ENCODE assay signal across 1 cellular context in the genomic region with DNA sequence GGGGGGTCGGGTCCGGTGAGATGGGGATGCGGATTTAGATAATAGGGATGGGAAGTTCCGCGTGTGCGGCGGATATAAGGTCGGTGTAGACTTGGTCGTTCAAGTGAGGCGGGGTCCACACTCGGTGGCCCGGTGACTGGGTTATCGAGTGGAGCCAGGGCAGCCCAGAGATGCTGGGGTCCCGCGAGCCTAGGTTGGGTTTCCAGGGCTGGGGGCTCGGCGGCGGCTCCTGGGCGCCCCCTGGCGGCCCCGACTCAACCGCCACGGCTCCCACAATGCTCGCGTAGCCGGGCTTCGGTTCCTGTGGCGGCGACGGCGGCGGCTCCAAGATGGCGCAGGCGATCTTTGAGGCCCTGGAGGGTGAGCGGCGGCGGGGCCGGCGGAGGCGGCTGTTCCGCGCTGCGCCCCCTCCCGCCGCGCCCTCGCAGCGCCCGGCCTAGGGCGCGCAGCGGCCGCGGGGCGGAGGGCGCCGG.
TF ChIP-seq lines count a peak whose summit lies in the region.

A gene (plus strand): TSS at position 304 of the 473 bp plus-strand sequence. CDS start 26 bp downstream, at position 330.

TF ChIP-seq in HepG2, 621 proteins besides CTCF, POLR2A, EP300 and RAD21 (continued from another document and continues in another):
- TF ChIP-seq, protein P1, sequence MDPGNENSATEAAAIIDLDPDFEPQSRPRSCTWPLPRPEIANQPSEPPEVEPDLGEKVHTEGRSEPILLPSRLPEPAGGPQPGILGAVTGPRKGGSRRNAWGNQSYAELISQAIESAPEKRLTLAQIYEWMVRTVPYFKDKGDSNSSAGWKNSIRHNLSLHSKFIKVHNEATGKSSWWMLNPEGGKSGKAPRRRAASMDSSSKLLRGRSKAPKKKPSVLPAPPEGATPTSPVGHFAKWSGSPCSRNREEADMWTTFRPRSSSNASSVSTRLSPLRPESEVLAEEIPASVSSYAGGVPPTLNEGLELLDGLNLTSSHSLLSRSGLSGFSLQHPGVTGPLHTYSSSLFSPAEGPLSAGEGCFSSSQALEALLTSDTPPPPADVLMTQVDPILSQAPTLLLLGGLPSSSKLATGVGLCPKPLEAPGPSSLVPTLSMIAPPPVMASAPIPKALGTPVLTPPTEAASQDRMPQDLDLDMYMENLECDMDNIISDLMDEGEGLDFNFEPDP (CRISPR knock-in tag; conservative IDR thresholded peaks at IDR 0.05) = no peak
- TF ChIP-seq, protein P2, sequence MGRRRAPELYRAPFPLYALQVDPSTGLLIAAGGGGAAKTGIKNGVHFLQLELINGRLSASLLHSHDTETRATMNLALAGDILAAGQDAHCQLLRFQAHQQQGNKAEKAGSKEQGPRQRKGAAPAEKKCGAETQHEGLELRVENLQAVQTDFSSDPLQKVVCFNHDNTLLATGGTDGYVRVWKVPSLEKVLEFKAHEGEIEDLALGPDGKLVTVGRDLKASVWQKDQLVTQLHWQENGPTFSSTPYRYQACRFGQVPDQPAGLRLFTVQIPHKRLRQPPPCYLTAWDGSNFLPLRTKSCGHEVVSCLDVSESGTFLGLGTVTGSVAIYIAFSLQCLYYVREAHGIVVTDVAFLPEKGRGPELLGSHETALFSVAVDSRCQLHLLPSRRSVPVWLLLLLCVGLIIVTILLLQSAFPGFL (CRISPR knock-in tag; IDR thresholded peaks at IDR 0.05) = 0 out of 2 replicates have a peak, but pooled peaks have one; percentile 74
- TF ChIP-seq, protein P3, sequence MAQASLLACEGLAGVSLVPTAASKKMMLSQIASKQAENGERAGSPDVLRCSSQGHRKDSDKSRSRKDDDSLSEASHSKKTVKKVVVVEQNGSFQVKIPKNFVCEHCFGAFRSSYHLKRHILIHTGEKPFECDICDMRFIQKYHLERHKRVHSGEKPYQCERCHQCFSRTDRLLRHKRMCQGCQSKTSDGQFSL (CRISPR knock-in tag; IDR thresholded peaks at IDR 0.05) = no peak
- 0 out of 2 replicates have a peak, but pooled peaks have one; percentile 46 for TF ChIP-seq KLF11 (CRISPR knock-in tag; IDR thresholded peaks at IDR 0.05)
- TF ChIP-seq, protein P4, sequence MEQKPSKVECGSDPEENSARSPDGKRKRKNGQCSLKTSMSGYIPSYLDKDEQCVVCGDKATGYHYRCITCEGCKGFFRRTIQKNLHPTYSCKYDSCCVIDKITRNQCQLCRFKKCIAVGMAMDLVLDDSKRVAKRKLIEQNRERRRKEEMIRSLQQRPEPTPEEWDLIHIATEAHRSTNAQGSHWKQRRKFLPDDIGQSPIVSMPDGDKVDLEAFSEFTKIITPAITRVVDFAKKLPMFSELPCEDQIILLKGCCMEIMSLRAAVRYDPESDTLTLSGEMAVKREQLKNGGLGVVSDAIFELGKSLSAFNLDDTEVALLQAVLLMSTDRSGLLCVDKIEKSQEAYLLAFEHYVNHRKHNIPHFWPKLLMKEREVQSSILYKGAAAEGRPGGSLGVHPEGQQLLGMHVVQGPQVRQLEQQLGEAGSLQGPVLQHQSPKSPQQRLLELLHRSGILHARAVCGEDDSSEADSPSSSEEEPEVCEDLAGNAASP (CRISPR knock-in tag; IDR thresholded peaks at IDR 0.05; ENCODE audit: borderline replicate concordance) = peak; percentile 65; the same call in 1 of the 2 replicates
- TF ChIP-seq ATRX (CRISPR knock-in tag; IDR thresholded peaks at IDR 0.05; ENCODE audit: borderline replicate concordance) = no peak
- peak; percentile 46 for TF ChIP-seq PITX1 (CRISPR knock-in tag; IDR thresholded peaks at IDR 0.05)
- no peak for TF ChIP-seq FLYWCH1 (CRISPR knock-in tag; IDR thresholded peaks at IDR 0.05)
- TF ChIP-seq AGO2 (optimal IDR thresholded peaks at IDR 0.05; ENCODE audit: low read depth, low read length) = no peak
- TF ChIP-seq XBP1 (CRISPR knock-in tag; IDR thresholded peaks at IDR 0.05) = no peak
- peak; percentile 26; the same call in 1 of the 2 replicates for TF ChIP-seq WIZ (CRISPR knock-in tag; IDR thresholded peaks at IDR 0.05)
- TF ChIP-seq MBD4 (IDR thresholded peaks at IDR 0.05; ENCODE audit: borderline replicate concordance, low read length) = no peak
- TF ChIP-seq ZNF354B (CRISPR knock-in tag; IDR thresholded peaks at IDR 0.05) = no peak
- TF ChIP-seq RBAK (CRISPR knock-in tag; IDR thresholded peaks at IDR 0.05) = 0 out of 2 replicates have a peak, but pooled peaks have one; percentile 27
- TF ChIP-seq ARID2 (CRISPR knock-in tag; IDR thresholded peaks at IDR 0.05; ENCODE audit: borderline replicate concordance) = no peak
- TF ChIP-seq, protein P5, sequence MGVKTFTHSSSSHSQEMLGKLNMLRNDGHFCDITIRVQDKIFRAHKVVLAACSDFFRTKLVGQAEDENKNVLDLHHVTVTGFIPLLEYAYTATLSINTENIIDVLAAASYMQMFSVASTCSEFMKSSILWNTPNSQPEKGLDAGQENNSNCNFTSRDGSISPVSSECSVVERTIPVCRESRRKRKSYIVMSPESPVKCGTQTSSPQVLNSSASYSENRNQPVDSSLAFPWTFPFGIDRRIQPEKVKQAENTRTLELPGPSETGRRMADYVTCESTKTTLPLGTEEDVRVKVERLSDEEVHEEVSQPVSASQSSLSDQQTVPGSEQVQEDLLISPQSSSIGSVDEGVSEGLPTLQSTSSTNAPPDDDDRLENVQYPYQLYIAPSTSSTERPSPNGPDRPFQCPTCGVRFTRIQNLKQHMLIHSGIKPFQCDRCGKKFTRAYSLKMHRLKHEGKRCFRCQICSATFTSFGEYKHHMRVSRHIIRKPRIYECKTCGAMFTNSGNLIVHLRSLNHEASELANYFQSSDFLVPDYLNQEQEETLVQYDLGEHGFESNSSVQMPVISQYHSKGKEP (CRISPR knock-in tag; IDR thresholded peaks at IDR 0.05) = no peak
- TF ChIP-seq ZNF264 (CRISPR knock-in tag; IDR thresholded peaks at IDR 0.05) = peak; percentile 42
- TF ChIP-seq ATAD3A (CRISPR knock-in tag; IDR thresholded peaks at IDR 0.05) = no peak
- no peak for TF ChIP-seq CAMTA2 (CRISPR knock-in tag; IDR thresholded peaks at IDR 0.05; ENCODE audit: borderline replicate concordance)
- TF ChIP-seq SRY (CRISPR knock-in tag; IDR thresholded peaks at IDR 0.05) = no peak; the same call in 1 of the 2 replicates
- peak; percentile 58; the same call in 1 of the 2 replicates for TF ChIP-seq KMT2A (CRISPR knock-in tag; IDR thresholded peaks at IDR 0.05)
- TF ChIP-seq, protein P6, sequence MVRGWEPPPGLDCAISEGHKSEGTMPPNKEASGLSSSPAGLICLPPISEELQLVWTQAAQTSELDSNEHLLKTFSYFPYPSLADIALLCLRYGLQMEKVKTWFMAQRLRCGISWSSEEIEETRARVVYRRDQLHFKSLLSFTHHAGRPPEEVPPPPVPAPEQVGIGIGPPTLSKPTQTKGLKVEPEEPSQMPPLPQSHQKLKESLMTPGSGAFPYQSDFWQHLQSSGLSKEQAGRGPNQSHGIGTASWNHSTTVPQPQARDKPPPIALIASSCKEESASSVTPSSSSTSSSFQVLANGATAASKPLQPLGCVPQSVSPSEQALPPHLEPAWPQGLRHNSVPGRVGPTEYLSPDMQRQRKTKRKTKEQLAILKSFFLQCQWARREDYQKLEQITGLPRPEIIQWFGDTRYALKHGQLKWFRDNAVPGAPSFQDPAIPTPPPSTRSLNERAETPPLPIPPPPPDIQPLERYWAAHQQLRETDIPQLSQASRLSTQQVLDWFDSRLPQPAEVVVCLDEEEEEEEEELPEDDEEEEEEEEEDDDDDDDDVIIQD (CRISPR knock-in tag; IDR thresholded peaks at IDR 0.05; ENCODE audit: low read depth) = peak; percentile 66; the same call in 1 of the 2 replicates
- TF ChIP-seq ZIK1 (CRISPR knock-in tag; IDR thresholded peaks at IDR 0.05; ENCODE audit: borderline replicate concordance, low read depth) = no peak
- TF ChIP-seq MED13 (CRISPR knock-in tag; IDR thresholded peaks at IDR 0.05) = peak; percentile 19; the same call in 1 of the 2 replicates
- TF ChIP-seq, protein P7, sequence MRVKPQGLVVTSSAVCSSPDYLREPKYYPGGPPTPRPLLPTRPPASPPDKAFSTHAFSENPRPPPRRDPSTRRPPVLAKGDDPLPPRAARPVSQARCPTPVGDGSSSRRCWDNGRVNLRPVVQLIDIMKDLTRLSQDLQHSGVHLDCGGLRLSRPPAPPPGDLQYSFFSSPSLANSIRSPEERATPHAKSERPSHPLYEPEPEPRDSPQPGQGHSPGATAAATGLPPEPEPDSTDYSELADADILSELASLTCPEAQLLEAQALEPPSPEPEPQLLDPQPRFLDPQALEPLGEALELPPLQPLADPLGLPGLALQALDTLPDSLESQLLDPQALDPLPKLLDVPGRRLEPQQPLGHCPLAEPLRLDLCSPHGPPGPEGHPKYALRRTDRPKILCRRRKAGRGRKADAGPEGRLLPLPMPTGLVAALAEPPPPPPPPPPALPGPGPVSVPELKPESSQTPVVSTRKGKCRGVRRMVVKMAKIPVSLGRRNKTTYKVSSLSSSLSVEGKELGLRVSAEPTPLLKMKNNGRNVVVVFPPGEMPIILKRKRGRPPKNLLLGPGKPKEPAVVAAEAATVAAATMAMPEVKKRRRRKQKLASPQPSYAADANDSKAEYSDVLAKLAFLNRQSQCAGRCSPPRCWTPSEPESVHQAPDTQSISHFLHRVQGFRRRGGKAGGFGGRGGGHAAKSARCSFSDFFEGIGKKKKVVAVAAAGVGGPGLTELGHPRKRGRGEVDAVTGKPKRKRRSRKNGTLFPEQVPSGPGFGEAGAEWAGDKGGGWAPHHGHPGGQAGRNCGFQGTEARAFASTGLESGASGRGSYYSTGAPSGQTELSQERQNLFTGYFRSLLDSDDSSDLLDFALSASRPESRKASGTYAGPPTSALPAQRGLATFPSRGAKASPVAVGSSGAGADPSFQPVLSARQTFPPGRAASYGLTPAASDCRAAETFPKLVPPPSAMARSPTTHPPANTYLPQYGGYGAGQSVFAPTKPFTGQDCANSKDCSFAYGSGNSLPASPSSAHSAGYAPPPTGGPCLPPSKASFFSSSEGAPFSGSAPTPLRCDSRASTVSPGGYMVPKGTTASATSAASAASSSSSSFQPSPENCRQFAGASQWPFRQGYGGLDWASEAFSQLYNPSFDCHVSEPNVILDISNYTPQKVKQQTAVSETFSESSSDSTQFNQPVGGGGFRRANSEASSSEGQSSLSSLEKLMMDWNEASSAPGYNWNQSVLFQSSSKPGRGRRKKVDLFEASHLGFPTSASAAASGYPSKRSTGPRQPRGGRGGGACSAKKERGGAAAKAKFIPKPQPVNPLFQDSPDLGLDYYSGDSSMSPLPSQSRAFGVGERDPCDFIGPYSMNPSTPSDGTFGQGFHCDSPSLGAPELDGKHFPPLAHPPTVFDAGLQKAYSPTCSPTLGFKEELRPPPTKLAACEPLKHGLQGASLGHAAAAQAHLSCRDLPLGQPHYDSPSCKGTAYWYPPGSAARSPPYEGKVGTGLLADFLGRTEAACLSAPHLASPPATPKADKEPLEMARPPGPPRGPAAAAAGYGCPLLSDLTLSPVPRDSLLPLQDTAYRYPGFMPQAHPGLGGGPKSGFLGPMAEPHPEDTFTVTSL (CRISPR knock-in tag; IDR thresholded peaks at IDR 0.05; ENCODE audit: borderline replicate concordance) = no peak
- TF ChIP-seq ZNF121 (CRISPR knock-in tag; IDR thresholded peaks at IDR 0.05) = no peak
- peak; percentile 9; the same call in 1 of the 2 replicates for TF ChIP-seq ELF3 (CRISPR knock-in tag; IDR thresholded peaks at IDR 0.05)
- TF ChIP-seq ZNF883 (CRISPR knock-in tag; IDR thresholded peaks at IDR 0.05; ENCODE audit: not compliant biosample characterization) = no peak
- TF ChIP-seq ZMAT3 (CRISPR knock-in tag; conservative IDR thresholded peaks at IDR 0.05) = no peak
- no peak for TF ChIP-seq HIVEP1 (CRISPR knock-in tag; IDR thresholded peaks at IDR 0.05)
- peak; percentile 79 for TF ChIP-seq RXRA (CRISPR knock-in tag; IDR thresholded peaks at IDR 0.05)
- TF ChIP-seq KAT2B (IDR thresholded peaks at IDR 0.05; ENCODE audit: borderline replicate concordance, low read depth, low read length) = no peak
- no peak for TF ChIP-seq ZNF33A (CRISPR knock-in tag; IDR thresholded peaks at IDR 0.05; ENCODE audit: borderline replicate concordance)
- no peak for TF ChIP-seq ZFP36L2 (CRISPR knock-in tag; IDR thresholded peaks at IDR 0.05)
- no peak for TF ChIP-seq MAFK (conservative IDR thresholded peaks at IDR 0.05 in 1 of 2, IDR thresholded peaks at IDR 0.05 in 1 of 2; ENCODE audit: low read length in 2 of 2)
- no peak for TF ChIP-seq ZNF652 (CRISPR knock-in tag; IDR thresholded peaks at IDR 0.05; ENCODE audit: borderline replicate concordance, low read depth)
- TF ChIP-seq, protein P8, sequence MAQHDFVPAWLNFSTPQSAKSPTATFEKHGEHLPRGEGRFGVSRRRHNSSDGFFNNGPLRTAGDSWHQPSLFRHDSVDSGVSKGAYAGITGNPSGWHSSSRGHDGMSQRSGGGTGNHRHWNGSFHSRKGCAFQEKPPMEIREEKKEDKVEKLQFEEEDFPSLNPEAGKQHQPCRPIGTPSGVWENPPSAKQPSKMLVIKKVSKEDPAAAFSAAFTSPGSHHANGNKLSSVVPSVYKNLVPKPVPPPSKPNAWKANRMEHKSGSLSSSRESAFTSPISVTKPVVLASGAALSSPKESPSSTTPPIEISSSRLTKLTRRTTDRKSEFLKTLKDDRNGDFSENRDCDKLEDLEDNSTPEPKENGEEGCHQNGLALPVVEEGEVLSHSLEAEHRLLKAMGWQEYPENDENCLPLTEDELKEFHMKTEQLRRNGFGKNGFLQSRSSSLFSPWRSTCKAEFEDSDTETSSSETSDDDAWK (CRISPR knock-in tag; IDR thresholded peaks at IDR 0.05) = no peak
- TF ChIP-seq, protein P9, sequence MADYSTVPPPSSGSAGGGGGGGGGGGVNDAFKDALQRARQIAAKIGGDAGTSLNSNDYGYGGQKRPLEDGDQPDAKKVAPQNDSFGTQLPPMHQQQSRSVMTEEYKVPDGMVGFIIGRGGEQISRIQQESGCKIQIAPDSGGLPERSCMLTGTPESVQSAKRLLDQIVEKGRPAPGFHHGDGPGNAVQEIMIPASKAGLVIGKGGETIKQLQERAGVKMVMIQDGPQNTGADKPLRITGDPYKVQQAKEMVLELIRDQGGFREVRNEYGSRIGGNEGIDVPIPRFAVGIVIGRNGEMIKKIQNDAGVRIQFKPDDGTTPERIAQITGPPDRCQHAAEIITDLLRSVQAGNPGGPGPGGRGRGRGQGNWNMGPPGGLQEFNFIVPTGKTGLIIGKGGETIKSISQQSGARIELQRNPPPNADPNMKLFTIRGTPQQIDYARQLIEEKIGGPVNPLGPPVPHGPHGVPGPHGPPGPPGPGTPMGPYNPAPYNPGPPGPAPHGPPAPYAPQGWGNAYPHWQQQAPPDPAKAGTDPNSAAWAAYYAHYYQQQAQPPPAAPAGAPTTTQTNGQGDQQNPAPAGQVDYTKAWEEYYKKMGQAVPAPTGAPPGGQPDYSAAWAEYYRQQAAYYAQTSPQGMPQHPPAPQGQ (CRISPR knock-in tag; IDR thresholded peaks at IDR 0.05; ENCODE audit: borderline replicate concordance) = no peak
- TF ChIP-seq, protein P10, sequence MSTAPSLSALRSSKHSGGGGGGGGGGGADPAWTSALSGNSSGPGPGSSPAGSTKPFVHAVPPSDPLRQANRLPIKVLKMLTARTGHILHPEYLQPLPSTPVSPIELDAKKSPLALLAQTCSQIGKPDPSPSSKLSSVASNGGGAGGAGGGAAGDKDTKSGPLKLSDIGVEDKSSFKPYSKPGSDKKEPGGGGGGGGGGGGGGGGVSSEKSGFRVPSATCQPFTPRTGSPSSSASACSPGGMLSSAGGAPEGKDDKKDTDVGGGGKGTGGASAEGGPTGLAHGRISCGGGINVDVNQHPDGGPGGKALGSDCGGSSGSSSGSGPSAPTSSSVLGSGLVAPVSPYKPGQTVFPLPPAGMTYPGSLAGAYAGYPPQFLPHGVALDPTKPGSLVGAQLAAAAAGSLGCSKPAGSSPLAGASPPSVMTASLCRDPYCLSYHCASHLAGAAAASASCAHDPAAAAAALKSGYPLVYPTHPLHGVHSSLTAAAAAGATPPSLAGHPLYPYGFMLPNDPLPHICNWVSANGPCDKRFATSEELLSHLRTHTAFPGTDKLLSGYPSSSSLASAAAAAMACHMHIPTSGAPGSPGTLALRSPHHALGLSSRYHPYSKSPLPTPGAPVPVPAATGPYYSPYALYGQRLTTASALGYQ (CRISPR knock-in tag; IDR thresholded peaks at IDR 0.05) = peak; percentile 34; the same call in 1 of the 2 replicates
- TF ChIP-seq, protein P11, sequence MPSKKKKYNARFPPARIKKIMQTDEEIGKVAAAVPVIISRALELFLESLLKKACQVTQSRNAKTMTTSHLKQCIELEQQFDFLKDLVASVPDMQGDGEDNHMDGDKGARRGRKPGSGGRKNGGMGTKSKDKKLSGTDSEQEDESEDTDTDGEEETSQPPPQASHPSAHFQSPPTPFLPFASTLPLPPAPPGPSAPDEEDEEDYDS (CRISPR knock-in tag; IDR thresholded peaks at IDR 0.05) = no peak
